ENCODE assay signal across 7 cellular contexts in genomic region chr9:6412572-6413364, GRCh38.
DNase-seq lines count a peak whose midpoint lies in the region; ATAC-seq, FAIRE-seq and TF ChIP-seq lines count a peak whose summit lies in the region.

Gene UHRF2 (plus strand): TSS chr9:6413199. CDS start chr9:6413491, 292 bp downstream.

- TF ChIP-seq CTCF in retinal pigment epithelial cell (conservative IDR thresholded peaks at IDR 0.05; ENCODE audit: low read depth, low read length): no peak

- DNase-seq in GM18507 (ENCODE audit: extremely low spot score, insufficient read length, low read depth) (peak; percentile 83), NCI-H2029 treated with DMSO at 0.1 percent for 48 hours (lab: John Stamatoyannopoulos, UW) (peak; percentile 60), T-helper 9 cell (peak; percentile 99), astrocyte of the hippocampus (ENCODE audit: low read depth, low spot score) (peak; percentile 99), hippocampal formation (lab: John Stamatoyannopoulos, UW) (peak; percentile 95 to 96), retinal pigment epithelial cell (ENCODE audit: low read depth) (peak; percentile 90)

- H3K4me3 ChIP-seq in retinal pigment epithelial cell (ENCODE audit: low read length): peak within 1 kb of the TSS; percentile 89

- ATAC-seq in HG02981 (IDR thresholded peaks at IDR 0.05; ENCODE audit: unreplicated experiment): peak; percentile 83

- peak; percentile 98 for FAIRE-seq in GM18507 (lab: Jason Lieb, UNC)

Comparison
In these comparisons a context has a peak if more than half of its experiments do, and no peak if none do; other contexts are left out.
1. Peak in every context shown above with its lines: DNase-seq, ATAC-seq and H3K4me3 ChIP-seq.